Comparison of ENCODE assay signal across 9 cellular contexts in genomic region chr22:47337161-47337621, GRCh38.
DNase-seq lines count a peak whose midpoint lies in the region; ATAC-seq and TF ChIP-seq lines count a peak whose summit lies in the region.
"Had no signal": no experiment of that assay in that cellular context is flagged by ENCODE, and none has a peak within 500 bp of the region (broad histone marks: within the 10 kb centered on the region; RNA-seq: fewer than 3 reads in every experiment).

No MANE protein-coding gene starts in this region.

- intact Hi-C loops in PC-9 (cut with micrococcal nuclease; ENCODE audit: unreplicated experiment), result loop anchor here (1.0 kb wide), 1 partner anchor 8 kb away; no protein-coding TSS in a partner anchor
- intact Hi-C loops in spleen (cut with DNase I; ENCODE audit: low total_unique reads), result no loop called here

- CTCF ChIA-PET in PC-9 (lab: Charles Lee), result no interaction called here

- peak; percentile 11 for DNase-seq in NCI-H2196 (lab: John Stamatoyannopoulos, UW; ENCODE audit: unreplicated experiment)
- no peak for DNase-seq in NCI-H2196 treated with DMSO at 0.1 percent for 48 hours (lab: John Stamatoyannopoulos, UW; ENCODE audit: unreplicated experiment)
- peak; percentile 72 to 73 for DNase-seq in PC-9
- DNase-seq in spleen, result no peak
- DNase-seq in activated gamma-delta T cell (lab: John Stamatoyannopoulos, UW), result no peak
- no peak for DNase-seq in islet precursor cell

- WGBS in esophagus, 2 donors, result 29 to 30% methylated on average over 8 of the region's 8 CpGs
- 47 to 61% (median 52%) methylated on average over 8 of the region's 8 CpGs for WGBS in spleen, 5 donors

- ATAC-seq in GM18909 (IDR thresholded peaks at IDR 0.05; ENCODE audit: poor library complexity, unreplicated experiment), result no peak

- TF ChIP-seq POLR2A in spleen (IDR thresholded peaks at IDR 0.05), result no peak

- peak overlapping the region; percentile 68 for H2AFZ ChIP-seq in PC-9

- H3K27me3 ChIP-seq in PC-9 (ENCODE audit: insufficient read depth, low read depth), result peaks cover 30% of the 10 kb centered on the region
- H3K27me3 ChIP-seq in esophagus (ENCODE audit: control insufficient read depth in 1 of 2, insufficient read depth in 2 of 2, low read length in 2 of 2), result no peaks in the 10 kb centered on the region
- peaks cover 0 to 16% (median 0%) of the 10 kb centered on the region in 7 donors for H3K27me3 ChIP-seq in spleen (replicated peaks in 1 of 7)

- POLR2A ChIA-PET in PC-9 (lab: Charles Lee; ENCODE audit: unreplicated experiment), result interaction anchor here (0.5 kb wide), 2 partner anchors 13 to 47 kb away, joined by 3 to 25 read pairs; no protein-coding TSS in a partner anchor

- no peaks in the 10 kb centered on the region for H3K36me3 ChIP-seq in PC-9 (ENCODE audit: low read depth)
- no peaks in the 10 kb centered on the region for H3K36me3 ChIP-seq in esophagus (ENCODE audit: control insufficient read depth in 2 of 2, insufficient read depth in 2 of 2, low read length in 1 of 2)
- no peaks in the 10 kb centered on the region for H3K36me3 ChIP-seq in spleen

- TF ChIP-seq CTCF in PC-9 (conservative IDR thresholded peaks at IDR 0.05), result no peak
- TF ChIP-seq CTCF in spleen (IDR thresholded peaks at IDR 0.05 in 8 of 11, conservative IDR thresholded peaks at IDR 0.05 in 3 of 11), result no peak

- H3K4me2 ChIP-seq in PC-9, result peak overlapping the region; percentile 67

- H3K9me3 ChIP-seq in PC-9 (ENCODE audit: insufficient read depth, low read depth), result no peaks in the 10 kb centered on the region; the same call in 1 of the 2 replicates
- H3K9me3 ChIP-seq in esophagus (ENCODE audit: control insufficient read depth in 2 of 2, insufficient read depth in 1 of 2, low read depth in 1 of 2, low read length in 1 of 2), result peaks cover 3% of the 10 kb centered on the region in 2 donors
- H3K9me3 ChIP-seq in spleen, result peaks cover 0 to 13% (median 6%) of the 10 kb centered on the region in 8 donors

- H3K27ac ChIP-seq in PC-9 (no peak overlapping the region), esophagus (ENCODE audit: low read depth in 2 of 2, low read length in 1 of 2) (peak overlapping the region; percentile 36 to 79), spleen (peak overlapping the region in 6 of 8 donors; percentile 25 to 49 (median 36))
- H3K27ac ChIP-seq: 22Rv1 had no signal

- no peaks in the 10 kb centered on the region for H3K4me1 ChIP-seq in PC-9 (replicated peaks; ENCODE audit: insufficient read depth)
- peaks cover 0 to 6% of the 10 kb centered on the region in 2 donors for H3K4me1 ChIP-seq in esophagus (ENCODE audit: control insufficient read depth in 2 of 2, insufficient read depth in 2 of 2, low read length in 1 of 2)
- peaks cover 0 to 6% (median 0%) of the 10 kb centered on the region in 6 donors for H3K4me1 ChIP-seq in spleen

- no peaks in the 10 kb centered on the region for H3F3A ChIP-seq in PC-9 (ENCODE audit: insufficient read depth, low read depth)

- H4K20me1 ChIP-seq in PC-9 (ENCODE audit: insufficient read depth), result no peaks in the 10 kb centered on the region

- no peaks in the 10 kb centered on the region for H3K79me2 ChIP-seq in PC-9 (ENCODE audit: low read depth)

- no peaks in the 10 kb centered on the region for H3K9me2 ChIP-seq in PC-9 (ENCODE audit: insufficient read depth)

- H3K4me3 ChIP-seq in PC-9 (peak overlapping the region; percentile 40; the same call in 1 of the 2 replicates), esophagus (ENCODE audit: low read depth in 1 of 2, low read length in 2 of 2) (peak overlapping the region in 1 of 2 donors; percentile 23), spleen (peak overlapping the region in 3 of 8 donors; percentile 3 to 42 (median 27))

- no TSS peak for BruUV-seq in PC-9 (replicated peaks; lab: Mats Ljungman, UMichigan)

Comparison
In these comparisons a context has a peak if more than half of its experiments do, and no peak if none do; other contexts are left out.
1. DNase-seq: peak in NCI-H2196 (single experiment) and PC-9 (2 of 2); none in NCI-H2196 treated with DMSO at 0.1 percent for 48 hours (single experiment), spleen (single experiment), activated gamma-delta T cell (single experiment) and islet precursor cell (single experiment).